ENCODE assay signal across 16 cellular contexts in genomic region chr10:124712704-124713407, GRCh38. TPM values are rescaled to one million over a fixed set of nuclear protein-coding genes. Genes with fewer than 3 reads are reported as not detected.
DNase-seq lines count a peak whose midpoint lies in the region; ATAC-seq, FAIRE-seq and TF ChIP-seq lines count a peak whose summit lies in the region.
"Had no signal": no experiment of that assay in that cellular context is flagged by ENCODE, and none has a peak within 500 bp of the region (broad histone marks: within the 10 kb centered on the region; RNA-seq: fewer than 3 reads in every experiment).

No MANE protein-coding gene starts in this region.

- TF ChIP-seq EP300 in transverse colon (IDR thresholded peaks at IDR 0.05; ENCODE audit: low read depth) = no peak

- H3K9me3 Mint-ChIP-seq in CD4-positive, alpha-beta T cell = no peaks in the 10 kb centered on the region
- H3K9me3 Mint-ChIP-seq in T-cell = no peaks in the 10 kb centered on the region
- no peaks in the 10 kb centered on the region for H3K9me3 Mint-ChIP-seq in endodermal cell

- in situ Hi-C loops in transverse colon (cut with MboI; ENCODE audit: low pct_ligation_motif_present in 1 of 4, low pct_unique_long_range_greater_than_20kb in 1 of 4, low sequenced_read_pairs in 3 of 4) = no loop called here

- H3K4me3 ChIP-seq in endodermal cell (ENCODE audit: low read length) (no peak overlapping the region), spleen (no peak overlapping the region), transverse colon (no peak overlapping the region)
- H3K4me3 ChIP-seq: esophagus squamous epithelium had no signal

- POLR2A ChIA-PET in CD4-positive, alpha-beta T cell (lab: Charles Lee) = interaction anchor here (0.7 to 3.7 kb wide), 4 partner anchors 10 to 101 kb away, joined by 3 to 14 read pairs (median 4); no protein-coding TSS in a partner anchor
- POLR2A ChIA-PET in T-cell (lab: Charles Lee) = interaction anchor here in 1 of 2 donors (0.6 kb wide), 1 partner anchor 79 kb away, joined by 3 read pairs; no protein-coding TSS in a partner anchor

- no peak for FAIRE-seq in GM12891 (lab: Jason Lieb, UNC)
- no peak for FAIRE-seq in RCC 7860 (lab: Jason Lieb, UNC)
- FAIRE-seq: islet of Langerhans, small intestine had no signal

- no peaks in the 10 kb centered on the region for H3K36me3 Mint-ChIP-seq in CD4-positive, alpha-beta T cell (ENCODE audit: low read depth)
- H3K36me3 Mint-ChIP-seq in T-cell (peaks cover 11% of the 10 kb centered on the region), endodermal cell (ENCODE audit: low read depth) (peaks cover 1% of the 10 kb centered on the region)

- H3K4me1 Mint-ChIP-seq in CD4-positive, alpha-beta T cell (ENCODE audit: low read depth) = peaks cover 91% of the 10 kb centered on the region
- H3K4me1 Mint-ChIP-seq in T-cell = peaks cover 90 to 93% (median 91%) of the 10 kb centered on the region in 3 donors
- peaks cover 32% of the 10 kb centered on the region for H3K4me1 Mint-ChIP-seq in endodermal cell

- no peaks in the 10 kb centered on the region for H3K9me3 ChIP-seq in CD4-positive, alpha-beta T cell (ENCODE audit: control insufficient read depth, low read length)
- no peaks in the 10 kb centered on the region for H3K9me3 ChIP-seq in endodermal cell (ENCODE audit: control insufficient read depth, low read length)
- H3K9me3 ChIP-seq in spleen = no peaks in the 10 kb centered on the region
- H3K9me3 ChIP-seq in transverse colon = no peaks in the 10 kb centered on the region
- H3K9me3 ChIP-seq: esophagus squamous epithelium had no signal

- ATAC-seq in CD4-positive, alpha-beta T cell (ENCODE audit: poor library complexity) = no peak
- ATAC-seq in T-cell (replicated peaks in 1 of 4) = no peak
- ATAC-seq in HG03280 (IDR thresholded peaks at IDR 0.05; ENCODE audit: unreplicated experiment) = no peak

- intact Hi-C loops in CD4-positive, alpha-beta T cell (cut with DNase I, micrococcal nuclease) = no loop called here
- intact Hi-C loops in spleen (cut with DNase I; ENCODE audit: low total_unique reads) (loop anchor here (10.0 kb wide), 1 partner anchor 48 kb away; no protein-coding TSS in a partner anchor), transverse colon (cut with DNase I; ENCODE audit: low total_unique reads) (no loop called here)

- H3K27me3 Mint-ChIP-seq in CD4-positive, alpha-beta T cell = no peaks in the 10 kb centered on the region
- no peaks in the 10 kb centered on the region for H3K27me3 Mint-ChIP-seq in T-cell
- no peaks in the 10 kb centered on the region for H3K27me3 Mint-ChIP-seq in endodermal cell (ENCODE audit: insufficient read depth)

- H3K36me3 ChIP-seq in endodermal cell (ENCODE audit: control insufficient read depth, insufficient read depth, low read length) = no peaks in the 10 kb centered on the region
- H3K36me3 ChIP-seq in spleen = peaks cover 0 to 7% (median 0%) of the 10 kb centered on the region in 6 donors
- H3K36me3 ChIP-seq in transverse colon = no peaks in the 10 kb centered on the region
- H3K36me3 ChIP-seq: esophagus squamous epithelium had no signal

- H3K27me3 ChIP-seq in CD4-positive, alpha-beta T cell (ENCODE audit: control insufficient read depth, insufficient read depth, low read length) = no peaks in the 10 kb centered on the region
- H3K27me3 ChIP-seq in endodermal cell (ENCODE audit: control insufficient read depth, insufficient read depth, low read length, poor library complexity, severe bottlenecking) = no peaks in the 10 kb centered on the region
- H3K27me3 ChIP-seq in spleen (replicated peaks in 1 of 7) = no peaks in the 10 kb centered on the region
- no peaks in the 10 kb centered on the region for H3K27me3 ChIP-seq in transverse colon
- H3K27me3 ChIP-seq: esophagus squamous epithelium had no signal

- CTCF ChIA-PET in CD4-positive, alpha-beta T cell (lab: Charles Lee) = interaction anchor here (1.0 to 17.5 kb wide), 2 partner anchors 22 to 28 kb away, joined by 3 to 253 read pairs; no protein-coding TSS in a partner anchor
- CTCF ChIA-PET in T-cell (lab: Charles Lee) = interaction anchor here (0.8 to 2.7 kb wide), 3 partner anchors 16 to 29 kb away, joined by 3 to 10 read pairs (median 3); no protein-coding TSS in a partner anchor

- no peak for TF ChIP-seq POLR2A in spleen (IDR thresholded peaks at IDR 0.05)
- TF ChIP-seq POLR2A in GM12891 (IDR thresholded peaks at IDR 0.05; ENCODE audit: low read depth, low read length) = no peak
- no peak for TF ChIP-seq POLR2A in transverse colon (IDR thresholded peaks at IDR 0.05)

- H3K4me3 Mint-ChIP-seq in CD4-positive, alpha-beta T cell = no peak overlapping the region
- H3K4me3 Mint-ChIP-seq in T-cell = peak overlapping the region in 1 of 3 donors; percentile 18
- H3K4me3 Mint-ChIP-seq in endodermal cell = no peak overlapping the region

- H3K27ac Mint-ChIP-seq in CD4-positive, alpha-beta T cell = peak overlapping the region; percentile 86
- peak overlapping the region; percentile 83 to 93 for H3K27ac Mint-ChIP-seq in T-cell
- peak overlapping the region; percentile 68 for H3K27ac Mint-ChIP-seq in endodermal cell

- no peak overlapping the region for H3K27ac ChIP-seq in CD4-positive, alpha-beta T cell (ENCODE audit: low read depth, low read length)
- H3K27ac ChIP-seq in endodermal cell (ENCODE audit: low read depth, low read length) = no peak overlapping the region
- H3K27ac ChIP-seq in spleen = peak overlapping the region in 4 of 8 donors; percentile 60 to 95 (median 78)
- no peak overlapping the region for H3K27ac ChIP-seq in transverse colon
- H3K27ac ChIP-seq: KMS-11 had no signal

- DNase-seq in CD4-positive, alpha-beta T cell = no peak
- DNase-seq in T-cell = no peak
- no peak for DNase-seq in endodermal cell
- peak; percentile 48 for DNase-seq in spleen
- no peak for DNase-seq in GM12891 (ENCODE audit: insufficient read length, low spot score)
- DNase-seq in transverse colon = no peak
- DNase-seq in RCC 7860 (ENCODE audit: low spot score) = no peak
- DNase-seq: activated T-cell treated with anti-CD3 and anti-CD28 coated beads, Interleukin-2, amount 50 U/mL, for 48 hours; esophagus squamous epithelium; NCI-H1105 treated with DMSO at 0.1 percent for 48 hours; NK-92 treated with Interleukin-12 subunit alpha and Interleukin-12 subunit beta, amount 100 ng/mL, for 24 hours; small intestine; stimulated activated naive CD4-positive, alpha-beta T cell treated with Interleukin-2 at 50 U/mL for 16 hours had no signal

- TF ChIP-seq CTCF in CD4-positive, alpha-beta T cell (IDR thresholded peaks at IDR 0.05) = no peak
- TF ChIP-seq CTCF in endodermal cell (conservative IDR thresholded peaks at IDR 0.05) = no peak
- TF ChIP-seq CTCF in spleen (IDR thresholded peaks at IDR 0.05 in 8 of 11, conservative IDR thresholded peaks at IDR 0.05 in 3 of 11) = no peak
- no peak for TF ChIP-seq CTCF in transverse colon (IDR thresholded peaks at IDR 0.05)

- H3K4me1 ChIP-seq in endodermal cell (ENCODE audit: control insufficient read depth, insufficient read depth, low read length) (peaks cover 5% of the 10 kb centered on the region), spleen (peaks cover 73 to 100% (median 96%) of the 10 kb centered on the region in 6 donors), transverse colon (peaks cover 32 to 82% (median 36%) of the 10 kb centered on the region in 4 donors)

- H3K9ac ChIP-seq in endodermal cell (ENCODE audit: extremely low read depth, low read length, poor library complexity, severe bottlenecking) = no peak overlapping the region
- H3K9ac ChIP-seq: KMS-11 had no signal

- 90% methylated on average over 5 of the region's 5 CpGs; no CpG with 5 or more reads in 1 of the 2 experiments for whole genome bisulfite sequencing in endodermal cell (ENCODE audit: insufficient coverage in 1 of 2, insufficient read length in 1 of 2), 2 experiments
- WGBS in spleen, 5 donors = 87 to 92% (median 89%) methylated on average over 4 to 5 of the region's 5 CpGs
- WGBS in transverse colon (ENCODE audit: low coverage in 1 of 2), 2 donors = 88% methylated on average over 4 of the region's 5 CpGs; no CpG with 5 or more reads in 1 of the 2 donors

TF ChIP-seq in GM12891, 5 proteins besides CTCF, POLR2A, EP300 and RAD21:
- TF ChIP-seq SPI1 (IDR thresholded peaks at IDR 0.05; ENCODE audit: low read depth, low read length) (no peak), TAF1 (IDR thresholded peaks at IDR 0.05; ENCODE audit: low read depth, low read length) (no peak), PAX5 (IDR thresholded peaks at IDR 0.05; ENCODE audit: insufficient read depth, low read length, severe bottlenecking) (no peak), POLR2AphosphoS5 (IDR thresholded peaks at IDR 0.05; ENCODE audit: low read depth, low read length) (no peak), POU2F2 (IDR thresholded peaks at IDR 0.05; ENCODE audit: low read depth, low read length) (no peak)

RNA-seq across cellular contexts. Expression of gene FAM53B, which starts 31.3 kb away (rescaled TPM):
- 10 to 100 TPM; 32.9 to 33.6 TPM for total RNA-seq in CD4-positive, alpha-beta T cell
- total RNA-seq in T-cell = 10 to 100 TPM; 39.3 to 86.5 (median 52.3) TPM
- total RNA-seq in endodermal cell = 10 to 100 TPM; 19.3 to 22.6 TPM
- 21.4 TPM for polyA plus RNA-seq in endodermal cell (2013, experiment 1 of 2)
- polyA plus RNA-seq in endodermal cell (2013, experiment 2 of 2) = 20.2 TPM
- total RNA-seq in spleen = 10 to 100 TPM; 43.8 to 94.0 (median 68.9) TPM
- 10 to 100 TPM; 13.3 to 35.2 (median 20.0) TPM for polyA plus RNA-seq in spleen
- 8.0 TPM for polyA plus RNA-seq in GM12891 (2012; ENCODE audit: low read depth, missing spikeins)
- total RNA-seq in transverse colon = 100 to 1,000 TPM in 1 of 4 donors, 10 to 100 TPM in 3; 41.0 to 110 (median 50.0) TPM
